ENCODE assay signal across 8 cellular contexts in the genomic region with DNA sequence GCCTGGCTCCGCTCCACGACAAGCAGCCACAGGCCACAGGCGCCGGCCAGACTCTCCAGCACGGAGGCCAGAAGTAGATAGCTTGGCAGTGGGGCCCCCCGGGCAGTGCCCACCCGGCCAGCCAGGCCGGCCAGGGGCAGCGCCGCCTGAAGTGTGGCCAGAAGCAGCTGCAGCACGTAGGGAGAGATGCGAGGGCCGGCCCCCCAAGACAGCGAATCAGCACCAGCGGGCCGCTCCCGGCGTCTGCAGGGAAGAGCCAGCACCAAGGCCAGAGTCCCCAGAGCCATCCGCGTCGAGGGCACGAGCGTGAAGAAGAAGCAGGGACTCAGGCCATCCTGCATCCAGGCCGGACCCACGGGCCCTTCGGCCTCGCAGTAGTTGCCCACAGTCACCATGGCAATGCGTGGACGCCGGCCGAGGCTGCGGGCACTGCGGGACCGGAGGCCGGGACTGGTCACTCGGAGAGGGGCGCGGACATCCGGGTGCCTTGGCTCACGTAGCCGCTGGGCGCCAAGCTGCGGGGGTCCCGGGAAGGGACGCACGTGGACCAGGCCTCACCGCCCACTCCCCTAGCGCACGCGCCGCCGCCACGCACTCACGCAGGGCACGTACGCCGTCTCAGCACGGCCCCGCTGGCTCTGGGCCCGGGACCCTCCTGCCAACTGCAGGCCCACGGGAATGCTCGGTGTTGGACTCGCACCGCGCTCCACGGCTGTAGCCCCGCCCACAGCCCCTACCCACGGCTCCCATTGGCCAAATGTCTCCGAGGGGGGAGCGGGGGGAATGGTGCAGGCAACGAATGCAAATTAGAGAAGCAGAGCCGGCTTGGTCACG. TPM values are rescaled to one million over a fixed set of nuclear protein-coding genes. Genes with fewer than 3 reads are reported as not detected.
DNase-seq lines count a peak whose midpoint lies in the region; ATAC-seq and TF ChIP-seq lines count a peak whose summit lies in the region.

A gene (minus strand): TSS at position 680 of the 834 bp plus-strand sequence. CDS start 285 bp downstream, at position 395.

- DNase-seq in ACHN (peak; percentile 91), NCI-H524 (lab: John Stamatoyannopoulos, UW) (peak; percentile 94 to 95), lung (ENCODE audit: low spot score) (peak; percentile 96)
- DNase-seq in effector CD8-positive, alpha-beta T cell (lab: John Stamatoyannopoulos, UW), result peak; percentile 84
- DNase-seq in stimulated activated CD4-positive, alpha-beta T cell treated with anti-CD3 and anti-CD28 coated beads, TNF-alpha, amount 100 ng/mL, for 24 hours (ENCODE audit: low read depth in 3 of 3), result peak; percentile 83 to 92 (median 84)

- in situ Hi-C loops in ACHN (cut with HindIII; ENCODE audit: low pct_ligation_motif_present, low pct_unique_long_range_greater_than_20kb, low sequenced_read_pairs), result no loop called here

- 0% methylated on average over 69 to 73 of the region's 73 CpGs for WGBS in lung, 2 donors

- POLR2A ChIA-PET in activated CD8-positive, alpha-beta memory T cell treated with anti-CD3 and anti-CD28 coated beads for 36 hours (lab: Charles Lee), result interaction anchor here (0.5 to 3.1 kb wide), 15 partner anchors 10 to 77 kb away, joined by 3 to 23 read pairs (median 6); a partner anchor contains a TSS

- H3K27ac ChIP-seq in lung (ENCODE audit: low read depth in 1 of 2, low read length in 1 of 2), result peak within 1 kb of the TSS; percentile 83 to 87

- ATAC-seq in GM18873 (IDR thresholded peaks at IDR 0.05; ENCODE audit: low FRiP score, unreplicated experiment) (peak; percentile 51), HG03135 (IDR thresholded peaks at IDR 0.05; ENCODE audit: unreplicated experiment) (peak; percentile 70), lung (ENCODE audit: insufficient read depth, low FRiP score) (peak; percentile 90)

- CTCF ChIA-PET in activated CD8-positive, alpha-beta memory T cell treated with anti-CD3 and anti-CD28 coated beads for 36 hours (lab: Charles Lee), result interaction anchor here (1.1 to 3.7 kb wide), 11 partner anchors 9 to 160 kb away, joined by 3 to 14 read pairs (median 5); a partner anchor contains a TSS

- H3K4me1 ChIP-seq in lung (ENCODE audit: control insufficient read depth in 2 of 2, insufficient read depth in 2 of 2, low read length in 2 of 2), result peaks cover 0 to 11% of the 10 kb centered on the region in 2 donors

- no peak for TF ChIP-seq CTCF in lung (IDR thresholded peaks at IDR 0.05; ENCODE audit: control extremely low read depth, extremely low read depth)

- H3K36me3 ChIP-seq in lung (ENCODE audit: control insufficient read depth in 2 of 2, insufficient read depth in 2 of 2, low read length in 2 of 2), result peaks cover 10 to 50% of the 10 kb centered on the region in 2 donors

- H3K4me3 ChIP-seq in lung, result peak within 1 kb of the TSS; percentile 44

- H3K27me3 ChIP-seq in lung (ENCODE audit: control insufficient read depth, insufficient read depth), result no peaks in the 10 kb centered on the region

- no peaks in the 10 kb centered on the region for H3K9me3 ChIP-seq in lung (ENCODE audit: control insufficient read depth in 2 of 2, insufficient read depth in 1 of 2, low read length in 1 of 2)

RNA-seq across cellular contexts. Expression of the gene that starts here (rescaled TPM):
- total RNA-seq in activated CD8-positive, alpha-beta memory T cell treated with anti-CD3 and anti-CD28 coated beads for 36 hours, result 10 to 100 TPM; 20.8 to 25.6 TPM
- total RNA-seq in lung, result 10 to 100 TPM; 17.2 to 40.4 TPM
- 10 to 100 TPM; 27.7 to 49.4 TPM for polyA plus RNA-seq in lung

Comparison
In these comparisons a context has a peak if more than half of its experiments do, and no peak if none do; other contexts are left out.
1. Peak in every context shown above with its lines: DNase-seq, ATAC-seq, H3K4me3 ChIP-seq and H3K27ac ChIP-seq.